ENCODE assay signal across 16 cellular contexts in the genomic region with DNA sequence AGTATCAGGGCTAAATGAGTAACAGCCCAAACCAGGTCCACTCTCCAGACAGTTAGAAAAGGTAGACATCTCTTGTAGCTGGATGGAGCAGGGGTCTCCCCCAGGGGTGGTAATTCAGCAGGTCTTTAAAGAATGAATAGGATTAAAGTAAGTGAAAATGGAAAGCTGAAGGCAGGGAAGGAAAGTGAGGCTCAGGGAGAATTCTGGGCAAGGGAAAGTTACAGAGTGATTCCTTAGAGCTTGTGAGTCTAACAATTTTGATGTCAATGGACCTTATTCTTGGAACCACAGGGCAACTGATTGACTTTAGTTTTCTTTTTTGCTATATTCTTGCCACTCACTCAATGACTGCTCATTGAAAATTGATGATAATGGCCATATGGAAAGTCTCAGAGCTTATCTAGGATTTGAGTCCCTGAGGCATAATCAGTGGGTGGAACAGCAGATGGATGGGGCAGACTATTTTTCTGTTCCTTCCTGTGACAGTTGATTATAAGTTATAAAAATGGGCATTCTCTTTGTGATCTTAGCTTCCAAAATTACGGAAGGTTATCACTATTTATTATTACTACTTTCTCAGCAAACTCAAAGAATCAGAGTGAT.
A peak's percentile ranks its signal among the peaks of the same experiment; 100 is the strongest.
DNase-seq lines count a peak whose midpoint lies in the region; ATAC-seq lines count a peak whose summit lies in the region.
"Had no signal": no experiment of that assay in that cellular context is flagged by ENCODE, and none has a peak within 500 bp of the region (broad histone marks: within the 10 kb centered on the region; RNA-seq: fewer than 3 reads in every experiment).

No MANE protein-coding gene starts in this region.

- no peaks in the 10 kb centered on the region for H3K27me3 ChIP-seq in SJCRH30
- H3K27me3 ChIP-seq: thyroid gland had no signal

- H3K9me3 ChIP-seq in SK-N-MC (ENCODE audit: low read depth, low read length), result no peaks in the 10 kb centered on the region
- H3K9me3 ChIP-seq in SJCRH30 (replicated peaks), result no peaks in the 10 kb centered on the region
- H3K9me3 ChIP-seq: thyroid gland had no signal

- ATAC-seq in left ventricle myocardium superior (peak; percentile 36), left cardiac atrium (no peak), memory B cell (ENCODE audit: low read depth) (no peak), GM18909 (IDR thresholded peaks at IDR 0.05; ENCODE audit: poor library complexity, unreplicated experiment) (no peak), GM18873 (IDR thresholded peaks at IDR 0.05; ENCODE audit: low FRiP score, unreplicated experiment) (no peak)

- H3K36me3 Mint-ChIP-seq in memory B cell, result peaks cover 6% of the 10 kb centered on the region

- no peaks in the 10 kb centered on the region for H3K36me3 ChIP-seq in SK-N-MC (ENCODE audit: insufficient read depth, low read length)
- no peaks in the 10 kb centered on the region; the same call in 1 of the 2 replicates for H3K36me3 ChIP-seq in SJCRH30
- H3K36me3 ChIP-seq: thyroid gland had no signal

- H3K27ac Mint-ChIP-seq in memory B cell, result peak overlapping the region; percentile 64

- no peaks in the 10 kb centered on the region for H3K27me3 Mint-ChIP-seq in memory B cell

- H3K27ac ChIP-seq in SK-N-MC (peak overlapping the region; percentile 20; the same call in 1 of the 2 replicates), SJCRH30 (no peak overlapping the region)
- H3K27ac ChIP-seq: RWPE1, thyroid gland had no signal

- H3K9ac ChIP-seq in SK-N-MC (ENCODE audit: insufficient read length), result no peak overlapping the region

- H3K9me3 Mint-ChIP-seq in memory B cell, result no peaks in the 10 kb centered on the region

- peaks cover 42% of the 10 kb centered on the region for H3K4me1 ChIP-seq in SJCRH30

- H3K4me3 Mint-ChIP-seq in memory B cell, result no peak overlapping the region

- DNase-seq in left ventricle myocardium superior, result no peak
- no peak for DNase-seq in left cardiac atrium
- no peak for DNase-seq in SK-N-MC (ENCODE audit: low read depth, low spot score)
- no peak for DNase-seq in memory B cell (ENCODE audit: low spot score in 2 of 2)
- no peak for DNase-seq in NCI-H446 treated with DMSO at 0.1 percent for 48 hours (lab: John Stamatoyannopoulos, UW)
- DNase-seq in SJCRH30, result no peak
- DNase-seq: activated naive CD4-positive, alpha-beta T cell treated with Interleukin-2 at 50 U/mL for 16 hours; effector memory CD4-positive, alpha-beta T cell; foreskin melanocyte; midbrain; NCI-H1417 treated with DMSO at 0.1 percent for 48 hours; NCI-H526 treated with DMSO at 0.1 percent for 48 hours; thyroid gland had no signal

- intact Hi-C loops in left ventricle myocardium superior (cut with micrococcal nuclease), result no loop called here
- intact Hi-C loops in left cardiac atrium (cut with DNase I), result no loop called here

- H3K4me3 ChIP-seq in SK-N-MC (peak overlapping the region; percentile 42; the same call in 1 of the 2 replicates), SJCRH30 (no peak overlapping the region)
- H3K4me3 ChIP-seq: thyroid gland had no signal

- H3K4me1 Mint-ChIP-seq in memory B cell, result peaks cover 54% of the 10 kb centered on the region
